Comparison of ENCODE assay signal across 21 cellular contexts in genomic region chr7:68722044-68722443, GRCh38.
"Had no signal": no experiment of that assay in that cellular context is flagged by ENCODE, and none has a peak within 500 bp of the region (broad histone marks: within the 10 kb centered on the region; RNA-seq: fewer than 3 reads in every experiment).

No MANE protein-coding gene starts in this region.

- H3K36me3 ChIP-seq: adrenal gland, breast epithelium, left ventricle myocardium inferior, thoracic aorta, upper lobe of left lung had no signal

- H3K4me3 ChIP-seq: adrenal gland, breast epithelium, coronary artery, left ventricle myocardium inferior, smooth muscle cell, thoracic aorta, upper lobe of left lung had no signal

- DNase-seq: activated CD4-positive, alpha-beta memory T cell treated with anti-CD3 and anti-CD28 coated beads for 36 hours; activated CD4-positive, alpha-beta T cell treated with anti-CD3 and anti-CD28 coated beads for 4 hours; activated gamma-delta T cell treated with Interleukin-2 at 50 U/mL for 16 hours; activated T-cell treated with anti-CD3 and anti-CD28 coated beads for 4 hours; adrenal gland; erythroblast; hypothalamus; kidney; left ventricle myocardium inferior; nephron progenitor cell; nucleus accumbens; stimulated activated CD4-positive, alpha-beta T cell treated with anti-CD3 and anti-CD28 coated beads, Interleukin-4, amount 100 ng/mL, for 1 hour; upper lobe of left lung had no signal

- H3K4me1 ChIP-seq: breast epithelium, upper lobe of left lung had no signal

- H3K4me2 ChIP-seq: smooth muscle cell had no signal

- ATAC-seq: activated naive CD4-positive, alpha-beta T cell treated with anti-CD3 and anti-CD28 coated beads, Interleukin-2, amount 50 U/mL, for 72 hours; sciatic nerve; stimulated activated effector memory CD8-positive, alpha-beta T cell treated with anti-CD3 and anti-CD28 coated beads, Interleukin-12 subunit alpha, Interleukin-12 subunit beta, amount 100 ng/mL, for 72 hours; WTC11 had no signal

- H3K27ac ChIP-seq: adrenal gland, breast epithelium, coronary artery, left ventricle myocardium inferior, thoracic aorta, upper lobe of left lung had no signal

- H3K9me3 ChIP-seq: adrenal gland, breast epithelium, left ventricle myocardium inferior, thoracic aorta, upper lobe of left lung had no signal

- H3K27me3 ChIP-seq: adrenal gland, breast epithelium, upper lobe of left lung had no signal
